18 cellular contexts compared by ENCODE assay signal in genomic region chr18:52077251-52077983, GRCh38.
DNase-seq lines count a peak whose midpoint lies in the region; ATAC-seq, FAIRE-seq and TF ChIP-seq lines count a peak whose summit lies in the region.
"Had no signal": no experiment of that assay in that cellular context is flagged by ENCODE, and none has a peak within 500 bp of the region (broad histone marks: within the 10 kb centered on the region; RNA-seq: fewer than 3 reads in every experiment).

No MANE protein-coding gene starts in this region.

- no peak for ATAC-seq in HG03135 (IDR thresholded peaks at IDR 0.05; ENCODE audit: unreplicated experiment)
- ATAC-seq: GM12878 had no signal

- no peak overlapping the region for H3K27ac ChIP-seq in breast epithelium
- H3K27ac ChIP-seq: BLaER1, GM23248, HL-60 had no signal

- peak; percentile 18 for DNase-seq in MCF 10A (ENCODE audit: unreplicated experiment)
- DNase-seq in breast epithelium (ENCODE audit: low spot score in 2 of 2) = no peak
- peak; percentile 3 for DNase-seq in NB4 (ENCODE audit: low read depth)
- peak; percentile 23 for DNase-seq in bronchial epithelial cell (ENCODE audit: low read depth)
- no peak for DNase-seq in HuH-7 (ENCODE audit: low spot score)
- DNase-seq in GM10248 (ENCODE audit: extremely low spot score) = no peak
- DNase-seq: 8988T; AML-193; Caco-2; CD8-positive, alpha-beta memory T cell; DMS53; GM23248; H9 had no signal

- H3K27ac Mint-ChIP-seq in MCF 10A (ENCODE audit: low read depth, unreplicated experiment) = no peak overlapping the region
- H3K27ac Mint-ChIP-seq: CD8-positive, alpha-beta memory T cell had no signal

- TF ChIP-seq CTCF in MCF 10A (IDR thresholded peaks at IDR 0.05; ENCODE audit: unreplicated experiment) = no peak
- TF ChIP-seq CTCF in breast epithelium (IDR thresholded peaks at IDR 0.05) = no peak
- no peak for TF ChIP-seq CTCF in NB4 (IDR thresholded peaks at IDR 0.05; ENCODE audit: low read depth, low read length)
- TF ChIP-seq CTCF in bronchial epithelial cell (IDR thresholded peaks at IDR 0.05; ENCODE audit: insufficient read depth, low read length, severe bottlenecking) = no peak
- TF ChIP-seq CTCF in GM10248 (IDR thresholded peaks at IDR 0.05; ENCODE audit: control extremely low read depth, extremely low read depth, low read depth, missing control alignments) = no peak

- H3K9me3 Mint-ChIP-seq in MCF 10A (ENCODE audit: unreplicated experiment) = no peaks in the 10 kb centered on the region

- intact Hi-C loops in MCF 10A (cut with micrococcal nuclease) (no loop called here), breast epithelium (cut with DNase I; ENCODE audit: low total_unique reads) (no loop called here)

- no TSS peak for BruUV-seq in MCF 10A (replicated peaks; lab: Mats Ljungman, UMichigan)

- no peak overlapping the region for H3K4me3 Mint-ChIP-seq in MCF 10A (ENCODE audit: unreplicated experiment)
- H3K4me3 Mint-ChIP-seq: CD8-positive, alpha-beta memory T cell; H9 had no signal

- H3K4me1 ChIP-seq in breast epithelium = no peaks in the 10 kb centered on the region
- H3K4me1 ChIP-seq: BLaER1, Caco-2 had no signal

- no peaks in the 10 kb centered on the region for H3K9me3 ChIP-seq in breast epithelium
- H3K9me3 ChIP-seq: BLaER1, Caco-2 had no signal

- POLR2A ChIA-PET in MCF 10A (lab: Yijun Ruan, JAX) = no interaction called here
- POLR2A ChIA-PET in GM10248 (lab: Yijun Ruan, JAX) = no interaction called here

- no peaks in the 10 kb centered on the region for H3K27me3 ChIP-seq in breast epithelium
- H3K27me3 ChIP-seq in bronchial epithelial cell (ENCODE audit: control insufficient read depth, insufficient read depth, low read length) = no peaks in the 10 kb centered on the region
- H3K27me3 ChIP-seq: BLaER1 had no signal

- H3K36me3 ChIP-seq in breast epithelium = no peaks in the 10 kb centered on the region
- no peaks in the 10 kb centered on the region for H3K36me3 ChIP-seq in bronchial epithelial cell (ENCODE audit: control insufficient read depth, insufficient read depth, low read length)
- H3K36me3 ChIP-seq: BLaER1 had no signal

- no peak for FAIRE-seq in bronchial epithelial cell (lab: Jason Lieb, UNC)
- FAIRE-seq: GM12878, GM18507 had no signal

- CTCF ChIA-PET in MCF 10A (lab: Yijun Ruan, JAX) (no interaction called here), GM10248 (lab: Yijun Ruan, JAX) (interaction anchor here (1.3 kb wide), 1 partner anchor 13 kb away, joined by 4 read pairs; no protein-coding TSS in a partner anchor)

- H3K4me1 Mint-ChIP-seq in MCF 10A (ENCODE audit: insufficient read depth, unreplicated experiment) = no peaks in the 10 kb centered on the region
- H3K4me1 Mint-ChIP-seq: CD8-positive, alpha-beta memory T cell; H9 had no signal

- no peaks in the 10 kb centered on the region for H3K27me3 Mint-ChIP-seq in MCF 10A (ENCODE audit: insufficient read depth, unreplicated experiment)
- H3K27me3 Mint-ChIP-seq: CD8-positive, alpha-beta memory T cell had no signal

- H3K4me3 ChIP-seq in breast epithelium (no peak overlapping the region), NB4 (ENCODE audit: low read depth, low read length) (no peak overlapping the region), bronchial epithelial cell (ENCODE audit: low read depth, low read length) (no peak overlapping the region)
- H3K4me3 ChIP-seq: BLaER1, GM12878, GM23248 had no signal

- H3K36me3 Mint-ChIP-seq in MCF 10A (ENCODE audit: insufficient read depth, unreplicated experiment) = no peaks in the 10 kb centered on the region
- H3K36me3 Mint-ChIP-seq: CD8-positive, alpha-beta memory T cell had no signal

- TF ChIP-seq POLR2A in breast epithelium (IDR thresholded peaks at IDR 0.05) (no peak), NB4 (IDR thresholded peaks at IDR 0.05; ENCODE audit: extremely low read depth, insufficient read length) (no peak)

Comparison
In these comparisons a context has a peak if more than half of its experiments do, and no peak if none do; other contexts are left out.
1. DNase-seq: peak in MCF 10A (single experiment), NB4 (single experiment) and bronchial epithelial cell (single experiment); none in breast epithelium (0 of 2), HuH-7 (single experiment) and GM10248 (single experiment).